Comparison of ENCODE assay signal across 23 cellular contexts in genomic region chr6:168583821-168584220, GRCh38.
DNase-seq lines count a peak whose midpoint lies in the region; ATAC-seq and TF ChIP-seq lines count a peak whose summit lies in the region.
"Had no signal": no experiment of that assay in that cellular context is flagged by ENCODE, and none has a peak within 500 bp of the region (broad histone marks: within the 10 kb centered on the region; RNA-seq: fewer than 3 reads in every experiment).

No MANE protein-coding gene starts in this region.

- H2AK5ac ChIP-seq in trophoblast cell (ENCODE audit: low read length): no peak overlapping the region

- no peak overlapping the region for H3K14ac ChIP-seq in trophoblast cell (ENCODE audit: low read length)

- no peak overlapping the region for H2BK12ac ChIP-seq in trophoblast cell (ENCODE audit: low read length)

- H3K36me3 Mint-ChIP-seq in type B pancreatic cell: no peaks in the 10 kb centered on the region
- H3K36me3 Mint-ChIP-seq: brain; CD4-positive, CD25-positive, alpha-beta regulatory T cell; mesothelial cell of epicardium; natural killer cell treated with Interleukin-12 subunit alpha and Interleukin-12 subunit beta and Interleukin-15 and Interleukin-18, amount 100 ng/mL, for 72 hours; WTC11 had no signal

- no peak overlapping the region for H4K91ac ChIP-seq in trophoblast cell (ENCODE audit: low read depth, low read length)

- no peak overlapping the region for H3K4me3 ChIP-seq in left lung
- no peak overlapping the region for H3K4me3 ChIP-seq in trophoblast cell (ENCODE audit: low read depth, low read length)
- H3K4me3 ChIP-seq: PC-9 had no signal

- H4K12ac ChIP-seq in trophoblast cell (ENCODE audit: low read depth, low read length): no peak overlapping the region

- H4K8ac ChIP-seq in trophoblast cell (ENCODE audit: low read depth, low read length): no peak overlapping the region

- TF ChIP-seq CTCF in VCaP (conservative IDR thresholded peaks at IDR 0.05) (no peak), left lung (IDR thresholded peaks at IDR 0.05) (no peak), type B pancreatic cell (conservative IDR thresholded peaks at IDR 0.05) (no peak)

- no CpG with 5 or more reads among the region's 9 CpGs for WGBS in trophoblast cell (ENCODE audit: extremely low coverage, insufficient coverage, insufficient read length)

- no peak overlapping the region for H3K18ac ChIP-seq in trophoblast cell (ENCODE audit: low read length)

- intact Hi-C loops in left lung (cut with DNase I): no loop called here

- no peak overlapping the region for H3K4ac ChIP-seq in trophoblast cell (ENCODE audit: low read depth, low read length)

- H3K36me3 ChIP-seq in left lung (no peaks in the 10 kb centered on the region), trophoblast cell (ENCODE audit: control insufficient read depth in 1 of 2, insufficient read depth in 2 of 2, low read length in 2 of 2) (no peaks in the 10 kb centered on the region)

- no peak overlapping the region for H2BK120ac ChIP-seq in trophoblast cell (ENCODE audit: insufficient read depth, low read length, poor library complexity)

- no peaks in the 10 kb centered on the region for H3K27me3 Mint-ChIP-seq in type B pancreatic cell
- H3K27me3 Mint-ChIP-seq: brain; CD4-positive, CD25-positive, alpha-beta regulatory T cell had no signal

- peak overlapping the region; percentile 59 for H3K27ac Mint-ChIP-seq in type B pancreatic cell
- H3K27ac Mint-ChIP-seq: activated T-helper 17 cell treated with anti-CD3 and anti-CD28 coated beads, Interleukin-2, amount 50 U/mL, for 72 hours; brain; mesothelial cell of epicardium; natural killer cell treated with Interleukin-12 subunit alpha and Interleukin-12 subunit beta and Interleukin-15 and Interleukin-18, amount 100 ng/mL, for 72 hours; WTC11 had no signal

- no peak overlapping the region for H3K4me3 Mint-ChIP-seq in type B pancreatic cell
- H3K4me3 Mint-ChIP-seq: activated T-helper 17 cell treated with anti-CD3 and anti-CD28 coated beads, Interleukin-2, amount 50 U/mL, for 72 hours; brain; CD4-positive, CD25-positive, alpha-beta regulatory T cell; mesothelial cell of epicardium; natural killer cell treated with Interleukin-12 subunit alpha and Interleukin-12 subunit beta and Interleukin-15 and Interleukin-18, amount 100 ng/mL, for 72 hours; WTC11 had no signal

- peaks cover 6% of the 10 kb centered on the region for H3K9me3 Mint-ChIP-seq in type B pancreatic cell
- H3K9me3 Mint-ChIP-seq: activated T-helper 17 cell treated with anti-CD3 and anti-CD28 coated beads, Interleukin-2, amount 50 U/mL, for 72 hours; natural killer cell treated with Interleukin-12 subunit alpha and Interleukin-12 subunit beta and Interleukin-15 and Interleukin-18, amount 100 ng/mL, for 72 hours; WTC11 had no signal

- H3K9me3 ChIP-seq in left lung (no peaks in the 10 kb centered on the region), trophoblast cell (ENCODE audit: insufficient read depth, low read depth, low read length) (no peaks in the 10 kb centered on the region)

- H3K4me1 ChIP-seq in left lung: peaks cover 0 to 5% of the 10 kb centered on the region in 2 donors
- no peaks in the 10 kb centered on the region for H3K4me1 ChIP-seq in trophoblast cell (ENCODE audit: control insufficient read depth in 1 of 2, insufficient read depth in 2 of 2, low read length in 2 of 2)

- H3K23ac ChIP-seq in trophoblast cell (ENCODE audit: low read length): no peak overlapping the region

- H3K79me1 ChIP-seq in trophoblast cell (ENCODE audit: low read length): no peaks in the 10 kb centered on the region

- peak overlapping the region; percentile 9 for H2AFZ ChIP-seq in trophoblast cell (ENCODE audit: insufficient read depth, low read length, poor library complexity)
- H2AFZ ChIP-seq: PC-9 had no signal

- no peak overlapping the region for H3K4me2 ChIP-seq in trophoblast cell (ENCODE audit: low read length)
- H3K4me2 ChIP-seq: PC-9 had no signal

- H3K27ac ChIP-seq in VCaP (peak overlapping the region; percentile 58), left lung (no peak overlapping the region), trophoblast cell (ENCODE audit: low read depth, low read length) (no peak overlapping the region)
- H3K27ac ChIP-seq: epithelial cell of prostate, PC-9 had no signal

- no peaks in the 10 kb centered on the region for H3K79me2 ChIP-seq in trophoblast cell (ENCODE audit: control insufficient read depth, insufficient read depth, low read length, poor library complexity)

- H3K4me1 Mint-ChIP-seq in type B pancreatic cell (ENCODE audit: unreplicated experiment): peaks cover 18% of the 10 kb centered on the region
- H3K4me1 Mint-ChIP-seq: activated T-helper 17 cell treated with anti-CD3 and anti-CD28 coated beads, Interleukin-2, amount 50 U/mL, for 72 hours; CD4-positive, CD25-positive, alpha-beta regulatory T cell had no signal

- H3K9ac ChIP-seq in trophoblast cell (ENCODE audit: low read length): no peak overlapping the region

- H3K27me3 ChIP-seq in left lung (peaks cover 0 to 10% of the 10 kb centered on the region in 2 donors), trophoblast cell (ENCODE audit: insufficient read depth, low read length) (no peaks in the 10 kb centered on the region)

- ATAC-seq in left lung (peak; percentile 87), GM18502 (IDR thresholded peaks at IDR 0.05; ENCODE audit: poor library complexity, unreplicated experiment) (no peak)
- ATAC-seq: activated T-helper 17 cell treated with anti-CD3 and anti-CD28 coated beads, Interleukin-2, amount 50 U/mL, for 72 hours; left colon; WTC11 had no signal

- H2BK5ac ChIP-seq in trophoblast cell (ENCODE audit: low read depth, low read length, poor library complexity): no peak overlapping the region

- DNase-seq in left lung: peak in 1 of 2 donors; percentile 49
- DNase-seq in trophoblast cell: no peak
- no peak for DNase-seq in type B pancreatic cell (ENCODE audit: extremely low spot score, unreplicated experiment)
- DNase-seq in activated gamma-delta T cell treated with Interleukin-2 at 50 U/mL for 16 hours: no peak
- DNase-seq in DMS153 treated with DMSO at 0.1 percent for 48 hours (lab: John Stamatoyannopoulos, UW; ENCODE audit: unreplicated experiment): no peak
- DNase-seq: CD4-positive, CD25-positive, alpha-beta regulatory T cell; effector CD4-positive, alpha-beta T cell; foreskin fibroblast; NCI-H1436 treated with DMSO at 0.1 percent for 48 hours; NCI-H2107; PC-9; SHP77; stimulated activated CD8-positive, alpha-beta memory T cell treated with anti-CD3 and anti-CD28 coated beads, Interleukin-4, amount 100 ng/mL, for 48 hours; T1000 had no signal
